ENCODE assay signal across 9 cellular contexts in the genomic region with DNA sequence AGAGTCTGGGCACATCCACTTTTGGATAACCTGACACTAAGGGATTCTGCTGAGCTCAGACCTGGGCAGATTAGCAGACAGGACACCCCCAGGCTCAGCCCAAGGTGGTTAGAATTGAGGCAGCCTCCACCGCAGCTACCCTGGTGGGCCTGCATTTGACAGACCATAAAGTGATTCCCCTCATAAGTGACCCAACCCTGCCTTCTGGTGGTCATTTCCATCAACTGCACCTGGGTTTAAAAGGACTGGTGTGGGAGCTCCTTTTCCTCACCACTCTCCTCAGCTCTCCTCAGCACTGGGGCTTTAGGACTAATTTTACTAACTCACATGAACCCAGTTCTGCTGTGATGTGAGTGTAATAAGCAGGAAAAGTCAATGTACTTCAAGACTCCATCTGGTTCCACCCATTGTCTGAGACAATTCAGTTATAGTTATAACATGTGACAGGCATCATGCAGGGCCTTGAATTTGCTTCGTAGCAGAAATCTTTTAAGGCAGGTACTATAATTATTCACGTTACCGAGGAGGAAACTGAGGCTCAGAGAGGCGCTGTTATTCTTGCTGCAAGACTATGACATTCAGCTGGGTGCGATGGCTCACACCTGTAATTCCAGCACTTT. TPM values are rescaled to one million over a fixed set of nuclear protein-coding genes. Genes with fewer than 3 reads are reported as not detected.
DNase-seq lines count a peak whose midpoint lies in the region; ATAC-seq, FAIRE-seq and TF ChIP-seq lines count a peak whose summit lies in the region.
"Had no signal": no experiment of that assay in that cellular context is flagged by ENCODE, and none has a peak within 500 bp of the region (broad histone marks: within the 10 kb centered on the region; RNA-seq: fewer than 3 reads in every experiment).

No MANE protein-coding gene starts in this region.

- TF ChIP-seq RAD21 in IMR-90 (IDR thresholded peaks at IDR 0.05; ENCODE audit: low read length), result peak; percentile 77

- no peak overlapping the region for H2BK15ac ChIP-seq in IMR-90 (ENCODE audit: low read depth, low read length)

- no TSS peak for BruUV-seq in IMR-90 (replicated peaks; lab: Mats Ljungman, UMichigan)

- TF ChIP-seq POLR2A in IMR-90 (IDR thresholded peaks at IDR 0.05; ENCODE audit: low read depth, low read length), result no peak

- H3K14ac ChIP-seq in IMR-90 (replicated peaks; ENCODE audit: low read depth, low read length), result no peak overlapping the region

- no peak overlapping the region for H3K4me3 ChIP-seq in IMR-90 (ENCODE audit: insufficient read depth, low read depth, low read length)
- no peak overlapping the region for H3K4me3 ChIP-seq in SU-DHL-6 (ENCODE audit: insufficient read depth, low read length, poor library complexity, severe bottlenecking)
- H3K4me3 ChIP-seq in pancreas, result no peak overlapping the region

- no peak overlapping the region for H3K18ac ChIP-seq in IMR-90 (ENCODE audit: low read depth, low read length)

- H3K9me3 Mint-ChIP-seq in activated CD4-positive, alpha-beta T cell treated with anti-CD3 and anti-CD28 coated beads, Interleukin-2, amount 10 ng/mL, durations not matched to agents 24 days and 14 days, result no peaks in the 10 kb centered on the region

- no peaks in the 10 kb centered on the region for H3K79me1 ChIP-seq in IMR-90 (ENCODE audit: low read depth in 1 of 2, low read length in 2 of 2)

- no peak overlapping the region for H3K27ac Mint-ChIP-seq in activated CD4-positive, alpha-beta T cell treated with anti-CD3 and anti-CD28 coated beads, Interleukin-2, amount 10 ng/mL, durations not matched to agents 24 days and 14 days

- intact Hi-C loops in activated CD4-positive, alpha-beta T cell treated with anti-CD3 and anti-CD28 coated beads, Interleukin-2, amount 10 ng/mL, durations not matched to agents 24 days and 14 days (cut with micrococcal nuclease), result loop anchor here (5.0 kb wide), 2 partner anchors 317 to 692 kb away; no protein-coding TSS in a partner anchor
- intact Hi-C loops in IMR-90 (cut with micrococcal nuclease), result loop anchor here (1.0 to 10.0 kb wide), 6 partner anchors 287 to 885 kb away; no protein-coding TSS in a partner anchor
- intact Hi-C loops in pancreas (cut with DNase I), result loop anchor here in 2 of 3 donors (5.0 to 10.0 kb wide), 2 partner anchors 287 to 290 kb away; no protein-coding TSS in a partner anchor

- H3K4me3 Mint-ChIP-seq in activated CD4-positive, alpha-beta T cell treated with anti-CD3 and anti-CD28 coated beads, Interleukin-2, amount 10 ng/mL, durations not matched to agents 24 days and 14 days, result no peak overlapping the region

- peak; percentile 69 for DNase-seq in activated CD4-positive, alpha-beta T cell treated with anti-CD3 and anti-CD28 coated beads, Interleukin-2, amount 10 ng/mL, durations not matched to agents 24 days and 14 days
- no peak for DNase-seq in activated CD4-positive, alpha-beta T cell treated with anti-CD3 and anti-CD28 coated beads, Interleukin-2, amount 50 U/mL, for 1 hour
- DNase-seq in IMR-90 (peak; percentile 51), fibroblast of the conjunctiva (ENCODE audit: low read depth) (peak; percentile 52), pancreas (peak in 1 of 6 donors; percentile 25), amniotic stem cell (lab: John Stamatoyannopoulos, UW) (no peak)

- H4K8ac ChIP-seq in IMR-90 (ENCODE audit: low read depth in 2 of 2, low read length in 2 of 2), result no peak overlapping the region

- H2BK120ac ChIP-seq in IMR-90 (ENCODE audit: low read depth, low read length), result no peak overlapping the region

- H3K4ac ChIP-seq in IMR-90 (ENCODE audit: low read depth, low read length), result no peak overlapping the region

- H3K4me1 ChIP-seq in IMR-90 (ENCODE audit: control insufficient read depth, insufficient read depth, low read length) (peaks cover 5% of the 10 kb centered on the region; the same call in 1 of the 2 replicates), pancreas (no peaks in the 10 kb centered on the region)

- ATAC-seq in IMR-90 (ENCODE audit: low read depth) (peak; percentile 69), pancreas (peak in 3 of 4 donors; percentile 54 to 74 (median 67)), HG03135 (IDR thresholded peaks at IDR 0.05; ENCODE audit: unreplicated experiment) (no peak)

- H2AFZ ChIP-seq in IMR-90 (replicated peaks; ENCODE audit: low read length, poor library complexity) (peak overlapping the region; percentile 47), SU-DHL-6 (ENCODE audit: low read depth, low read length, severe bottlenecking) (no peak overlapping the region)

- H3F3A ChIP-seq in SU-DHL-6 (ENCODE audit: insufficient read depth), result no peaks in the 10 kb centered on the region

- H3K79me2 ChIP-seq in SU-DHL-6 (ENCODE audit: insufficient read depth, low read length), result no peaks in the 10 kb centered on the region

- H2BK5ac ChIP-seq in IMR-90 (ENCODE audit: low read depth, low read length, poor library complexity, severe bottlenecking), result no peak overlapping the region

- no peaks in the 10 kb centered on the region for H3K27me3 ChIP-seq in IMR-90 (ENCODE audit: control insufficient read depth, insufficient read depth, low read length)
- no peaks in the 10 kb centered on the region for H3K27me3 ChIP-seq in SU-DHL-6 (ENCODE audit: low read length)
- no peaks in the 10 kb centered on the region for H3K27me3 ChIP-seq in pancreas

- dilution Hi-C loops in IMR-90 (cut with HindIII; ENCODE audit: low sequenced_read_pairs, unreplicated experiment), result no loop called here

- H2BK20ac ChIP-seq in IMR-90 (ENCODE audit: low read depth, low read length), result no peak overlapping the region

- no peak overlapping the region for H3K23ac ChIP-seq in IMR-90 (ENCODE audit: low read depth, low read length)

- in situ Hi-C loops in IMR-90 (cut with MboI; ENCODE audit: low sequenced_read_pairs), result loop anchor here (5.0 to 25.0 kb wide), 4 partner anchors 292 to 877 kb away; no protein-coding TSS in a partner anchor

- CTCF ChIA-PET in IMR-90 (lab: Yijun Ruan, JAX), result interaction anchor here (0.8 to 1.1 kb wide), 9 partner anchors 286 to 712 kb away, joined by 3 to 10 read pairs (median 3); no protein-coding TSS in a partner anchor

- H3K56ac ChIP-seq in IMR-90 (ENCODE audit: extremely low read depth, insufficient read depth, low read length), result no peak overlapping the region

- peak overlapping the region; percentile 9 for H2AK9ac ChIP-seq in IMR-90 (replicated peaks; ENCODE audit: low read depth, low read length, poor library complexity)

- no peak for FAIRE-seq in pancreas (lab: Jason Lieb, UNC)
- FAIRE-seq: colon had no signal

- H4K20me1 ChIP-seq in IMR-90 (ENCODE audit: insufficient read depth, low read length), result no peaks in the 10 kb centered on the region
- H4K20me1 ChIP-seq in SU-DHL-6 (ENCODE audit: low read depth, low read length), result no peaks in the 10 kb centered on the region

- 53% methylated on average over 3 of the region's 6 CpGs; no CpG with 5 or more reads in 1 of the 2 experiments for WGBS in IMR-90 (ENCODE audit: extremely low coverage in 2 of 2, insufficient read length in 1 of 2), 2 experiments
- 38 to 50% methylated on average over 6 of the region's 6 CpGs for WGBS in pancreas, 2 donors

- H3K36me3 Mint-ChIP-seq in activated CD4-positive, alpha-beta T cell treated with anti-CD3 and anti-CD28 coated beads, Interleukin-2, amount 10 ng/mL, durations not matched to agents 24 days and 14 days (ENCODE audit: low read depth), result no peaks in the 10 kb centered on the region

- H3K36me3 ChIP-seq in IMR-90 (ENCODE audit: control insufficient read depth, insufficient read depth, low read length) (no peaks in the 10 kb centered on the region), SU-DHL-6 (ENCODE audit: low read length) (no peaks in the 10 kb centered on the region), pancreas (no peaks in the 10 kb centered on the region)

- H4K91ac ChIP-seq in IMR-90 (ENCODE audit: insufficient read depth, low read depth, low read length), result no peak overlapping the region

- H3K9ac ChIP-seq in IMR-90 (ENCODE audit: low read depth, low read length) (no peak overlapping the region), SU-DHL-6 (ENCODE audit: low read length) (no peak overlapping the region)

- POLR2A ChIA-PET in IMR-90 (lab: Charles Lee; ENCODE audit: unreplicated experiment), result no interaction called here

- no peak overlapping the region for H3K27ac ChIP-seq in IMR-90 (ENCODE audit: insufficient read depth, low read length)
- H3K27ac ChIP-seq in SU-DHL-6 (ENCODE audit: low read depth, low read length), result no peak overlapping the region
- H3K27ac ChIP-seq in pancreas, result no peak overlapping the region

- no peaks in the 10 kb centered on the region for H3K4me1 Mint-ChIP-seq in activated CD4-positive, alpha-beta T cell treated with anti-CD3 and anti-CD28 coated beads, Interleukin-2, amount 10 ng/mL, durations not matched to agents 24 days and 14 days

- TF ChIP-seq CTCF in IMR-90 (conservative IDR thresholded peaks at IDR 0.05; ENCODE audit: low read depth, low read length) (peak; percentile 76), SU-DHL-6 (IDR thresholded peaks at IDR 0.05; ENCODE audit: insufficient read depth, low read length, poor library complexity, severe bottlenecking) (peak; percentile 48), pancreas (IDR thresholded peaks at IDR 0.05) (peak; percentile 17 to 59 (median 52))

- H3K9me3 ChIP-seq in IMR-90 (ENCODE audit: control insufficient read depth, insufficient read depth, low read length), result no peaks in the 10 kb centered on the region
- H3K9me3 ChIP-seq in SU-DHL-6 (ENCODE audit: insufficient read depth, low read length), result no peaks in the 10 kb centered on the region
- no peaks in the 10 kb centered on the region for H3K9me3 ChIP-seq in pancreas

- no peak overlapping the region for H2AK5ac ChIP-seq in IMR-90 (ENCODE audit: low read depth, low read length)

- H4K5ac ChIP-seq in IMR-90 (ENCODE audit: low read depth, low read length), result no peak overlapping the region

- no peaks in the 10 kb centered on the region for H3K9me2 ChIP-seq in SU-DHL-6 (replicated peaks; ENCODE audit: insufficient read depth, low read length)

- H3K4me2 ChIP-seq in IMR-90 (ENCODE audit: low read depth, low read length) (no peak overlapping the region), SU-DHL-6 (ENCODE audit: low read depth, low read length, poor library complexity, severe bottlenecking) (no peak overlapping the region)

- no peaks in the 10 kb centered on the region for H3K27me3 Mint-ChIP-seq in activated CD4-positive, alpha-beta T cell treated with anti-CD3 and anti-CD28 coated beads, Interleukin-2, amount 10 ng/mL, durations not matched to agents 24 days and 14 days

- H3K9me1 ChIP-seq in IMR-90 (ENCODE audit: insufficient read depth, low read length), result no peaks in the 10 kb centered on the region

TF ChIP-seq in IMR-90, 13 proteins besides CTCF, POLR2A, EP300 and RAD21 (continues in another document):
- no peak for TF ChIP-seq CHD1 (IDR thresholded peaks at IDR 0.05; ENCODE audit: low read depth, low read length)
- no peak for TF ChIP-seq MAZ (IDR thresholded peaks at IDR 0.05; ENCODE audit: borderline replicate concordance, low read depth, low read length)

RNA-seq across cellular contexts. Expression of a gene that starts 42.5 kb away (rescaled TPM):
- total RNA-seq in activated CD4-positive, alpha-beta T cell treated with anti-CD3 and anti-CD28 coated beads, Interleukin-2, amount 10 ng/mL, durations not matched to agents 24 days and 14 days, result 7.0 and 8.1 TPM in 2 replicates
- total RNA-seq in IMR-90 (2012; rRNA removed), result 0.28 and 0.54 TPM in 2 replicates
- polyA plus RNA-seq in IMR-90 (2012; rRNA removed), result 0.63 and 0.98 TPM in 2 replicates
- polyA plus RNA-seq in IMR-90 (2012; cell fraction: cytosol; rRNA removed), result 0.08 and 0.24 TPM in 2 replicates
- 2.2 and 6.4 TPM in 2 replicates for polyA plus RNA-seq in IMR-90 (2012; cell fraction: nucleus; rRNA removed; ENCODE audit: low replicate concordance)
- total RNA-seq in pancreas, result 1 to 10 TPM in 5 of 6 donors, under 1 TPM in 1; 0.63 to 2.6 (median 1.7) TPM
- 10 to 100 TPM; 13.2 to 13.5 TPM for polyA plus RNA-seq in pancreas

Comparison
In these comparisons a context has a peak if more than half of its experiments do, and no peak if none do; other contexts are left out.
1. DNase-seq: peak in activated CD4-positive, alpha-beta T cell treated with anti-CD3 and anti-CD28 coated beads, Interleukin-2, amount 10 ng/mL, durations not matched to agents 24 days and 14 days (single experiment), IMR-90 (single experiment) and fibroblast of the conjunctiva (single experiment); none in activated CD4-positive, alpha-beta T cell treated with anti-CD3 and anti-CD28 coated beads, Interleukin-2, amount 50 U/mL, for 1 hour (single experiment) and amniotic stem cell (single experiment).
2. Peak in every context shown above with its lines, with median percentiles within 50 percentile points of each other: CTCF ChIP-seq.